Comparison of ENCODE assay signal across 18 cellular contexts in genomic region chr4:1573830-1574459, GRCh38.
"Had no signal": no experiment of that assay in that cellular context is flagged by ENCODE, and none has a peak within 500 bp of the region (broad histone marks: within the 10 kb centered on the region; RNA-seq: fewer than 3 reads in every experiment).

No MANE protein-coding gene starts in this region.

- H3K27me3 ChIP-seq: thyroid gland had no signal

- H3K9me3 ChIP-seq: thyroid gland had no signal

- H3K27ac ChIP-seq: thyroid gland had no signal

- H3K4me3 ChIP-seq: lung, thyroid gland had no signal

- ATAC-seq: activated CD8-positive, alpha-beta T cell treated with anti-CD3 and anti-CD28 coated beads, Interleukin-2, amount 10 ng/mL, durations not matched to agents 7 days and 5 days; activated naive CD4-positive, alpha-beta T cell treated with anti-CD3 and anti-CD28 coated beads, Interleukin-2, amount 50 U/mL, for 72 hours; activated T-cell treated with anti-CD3 and anti-CD28 coated beads, Interleukin-2, amount 50 U/mL, for 72 hours; T-helper 17 cell had no signal

- DNase-seq: activated CD4-positive, alpha-beta T cell treated with anti-CD3 and anti-CD28 coated beads for 48 hours; activated CD8-positive, alpha-beta memory T cell treated with anti-CD3 and anti-CD28 coated beads, Interleukin-2, amount 50 U/mL, for 4 hours; activated CD8-positive, alpha-beta T cell treated with anti-CD3 and anti-CD28 coated beads, Interleukin-2, amount 10 ng/mL, durations not matched to agents 7 days and 5 days; activated gamma-delta T cell; activated T-cell treated with anti-CD3 and anti-CD28 coated beads, Interleukin-2, amount 50 U/mL, for 72 hours; central memory CD4-positive, alpha-beta T cell; cortex of kidney; effector CD4-positive, alpha-beta T cell; foreskin fibroblast; midbrain; naive B cell; occipital lobe; stimulated activated CD4-positive, alpha-beta T cell treated with anti-CD3 and anti-CD28 coated beads, Interleukin-12 subunit alpha, Interleukin-12 subunit beta, amount 100 ng/mL, for 4 hours; stimulated activated CD4-positive, alpha-beta T cell treated with anti-CD3 and anti-CD28 coated beads, Interleukin-2, amount 100 ng/mL, for 24 hours; T-helper 17 cell; thyroid gland had no signal

- H3K36me3 ChIP-seq: thyroid gland had no signal
